27 cellular contexts compared by ENCODE assay signal in the genomic region with DNA sequence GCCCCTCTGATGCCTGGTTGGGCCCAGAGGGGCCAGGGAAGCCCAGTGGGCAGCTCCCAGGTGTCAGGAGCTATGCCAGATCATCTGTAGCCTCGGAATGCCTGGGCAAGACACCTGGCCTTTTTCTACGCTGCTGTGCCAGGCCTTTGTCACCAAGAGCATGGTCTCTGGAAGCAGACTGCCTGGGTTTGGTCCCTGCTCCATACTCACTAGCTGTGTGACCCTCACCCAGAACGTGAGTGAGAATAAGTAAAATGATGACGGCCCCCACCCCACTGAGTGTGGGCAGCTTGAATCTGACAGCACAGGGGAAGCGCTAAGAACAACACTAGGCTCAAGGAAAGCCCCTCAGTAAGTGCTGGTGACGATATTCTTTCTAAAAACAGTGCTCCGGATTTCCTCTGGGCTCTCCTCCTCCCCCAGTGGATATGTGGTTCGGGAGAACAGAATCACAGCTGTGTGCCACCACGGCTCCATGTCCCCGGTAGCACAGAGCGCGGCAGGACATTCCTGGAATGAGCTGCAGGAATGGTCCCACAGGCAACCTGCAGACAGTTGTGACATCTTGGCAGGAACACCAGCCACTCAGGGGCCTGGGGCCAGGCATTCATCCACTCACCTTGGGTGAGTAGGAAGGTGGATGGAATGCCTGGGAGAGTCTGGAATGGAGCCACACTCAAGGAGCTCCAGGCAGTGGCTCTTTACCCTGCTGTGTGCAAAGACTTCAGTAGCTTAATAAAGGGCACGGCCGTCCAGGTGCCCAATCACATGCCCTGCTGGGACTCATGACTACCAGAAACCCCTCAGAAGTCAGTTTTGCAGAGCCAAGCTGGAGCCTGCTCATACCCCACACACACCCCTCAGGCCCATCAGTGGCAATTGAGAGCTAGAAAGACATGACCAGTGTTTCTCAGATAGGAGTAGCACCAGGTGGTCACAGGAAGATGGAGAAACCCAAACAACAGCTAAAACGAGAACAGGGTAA.
A peak's percentile ranks its signal among the peaks of the same experiment; 100 is the strongest.
DNase-seq lines count a peak whose midpoint lies in the region; ATAC-seq and TF ChIP-seq lines count a peak whose summit lies in the region.
"Had no signal": no experiment of that assay in that cellular context is flagged by ENCODE, and none has a peak within 500 bp of the region (broad histone marks: within the 10 kb centered on the region; RNA-seq: fewer than 3 reads in every experiment).

No MANE protein-coding gene starts in this region.

- no peak overlapping the region for H3K18ac ChIP-seq in H9 (ENCODE audit: insufficient read length, low read depth, low read length)

- no peak for TF ChIP-seq CTCF in H9 (conservative IDR thresholded peaks at IDR 0.05)
- no peak for TF ChIP-seq CTCF in thyroid gland (IDR thresholded peaks at IDR 0.05)
- TF ChIP-seq CTCF in brain microvascular endothelial cell (IDR thresholded peaks at IDR 0.05; ENCODE audit: low read depth, low read length, missing control alignments), result no peak
- TF ChIP-seq CTCF in Calu3 (IDR thresholded peaks at IDR 0.05; ENCODE audit: unreplicated experiment), result no peak

- H3K4me2 ChIP-seq in H9 (ENCODE audit: insufficient read depth, insufficient read length, low read length), result no peak overlapping the region

- H3K4ac ChIP-seq in H9 (ENCODE audit: low read depth, low read length), result no peak overlapping the region

- H3K27me3 ChIP-seq in H9 (ENCODE audit: insufficient read depth, low read length) (no peaks in the 10 kb centered on the region), thyroid gland (no peaks in the 10 kb centered on the region), brain microvascular endothelial cell (replicated peaks) (no peaks in the 10 kb centered on the region)
- H3K27me3 ChIP-seq: tibial nerve had no signal

- H2AK5ac ChIP-seq in H9 (ENCODE audit: insufficient read length, low read length), result no peak overlapping the region

- CTCF ChIA-PET in Calu3 (lab: Charles Lee), result interaction anchor here (1.0 kb wide), 3 partner anchors 10 to 301 kb away, joined by 3 to 6 read pairs (median 3); no protein-coding TSS in a partner anchor

- no peaks in the 10 kb centered on the region for H3K79me1 ChIP-seq in H9 (ENCODE audit: insufficient read depth, low read depth, low read length, poor library complexity, severe bottlenecking)

- H2BK5ac ChIP-seq in H9 (ENCODE audit: insufficient read length, low read length), result no peak overlapping the region

- H3K4me3 Mint-ChIP-seq in H9 (no peak overlapping the region; a peak in 1 of 5 replicates), Calu3 (ENCODE audit: low read depth, unreplicated experiment) (no peak overlapping the region)
- H3K4me3 Mint-ChIP-seq: activated CD4-positive, alpha-beta T cell treated with anti-CD3 and anti-CD28 coated beads for 36 hours; activated CD8-positive, alpha-beta T cell treated with anti-CD3 and anti-CD28 coated beads, Interleukin-2, amount 10 ng/mL, durations not matched to agents 7 days and 5 days; activated naive CD8-positive, alpha-beta T cell; immature natural killer cell had no signal

- intact Hi-C loops in thyroid gland (cut with DNase I), result no loop called here
- intact Hi-C loops in Calu3 (cut with micrococcal nuclease; ENCODE audit: unreplicated experiment), result no loop called here

- no peak overlapping the region for H4K8ac ChIP-seq in H9 (replicated peaks; ENCODE audit: insufficient read length, low read depth, low read length)

- no peaks in the 10 kb centered on the region for H3K9me3 ChIP-seq in H9 (ENCODE audit: control insufficient read depth, low read depth, low read length)
- no peaks in the 10 kb centered on the region for H3K9me3 ChIP-seq in thyroid gland
- H3K9me3 ChIP-seq: neutrophil, tibial nerve had no signal

- no peaks in the 10 kb centered on the region for H3K23me2 ChIP-seq in H9 (ENCODE audit: insufficient read length, low read depth, low read length, poor library complexity, severe bottlenecking)

- no peak overlapping the region for H3T11ph ChIP-seq in H9 (ENCODE audit: low read length)

- no peak overlapping the region for H2BK12ac ChIP-seq in H9 (ENCODE audit: insufficient read length, low read depth, low read length)

- no peak overlapping the region for H2BK120ac ChIP-seq in H9 (ENCODE audit: low read depth, low read length, poor library complexity, severe bottlenecking)

- H2BK20ac ChIP-seq in H9 (ENCODE audit: low read depth, low read length, poor library complexity, severe bottlenecking), result no peak overlapping the region

- H2AFZ ChIP-seq in H9 (ENCODE audit: low read length), result no peak overlapping the region

- H3K9me3 Mint-ChIP-seq in H9, result peaks cover 3% of the 10 kb centered on the region in 2 experiments; a peak in 1 of 5 replicates
- no peaks in the 10 kb centered on the region for H3K9me3 Mint-ChIP-seq in Calu3 (ENCODE audit: low read depth, unreplicated experiment)
- H3K9me3 Mint-ChIP-seq: immature natural killer cell had no signal

- H3K14ac ChIP-seq in H9 (ENCODE audit: insufficient read depth, low read length), result no peak overlapping the region; the same call in 1 of the 2 replicates

- DNase-seq in H9, result peak; percentile 21
- DNase-seq in T47D (ENCODE audit: low read depth in 1 of 2, low spot score in 1 of 2), result peak; percentile 41 to 71
- DNase-seq in mesenteric fat pad (ENCODE audit: low spot score), result peak; percentile 35
- peak; percentile 57 to 75 for DNase-seq in thyroid gland
- DNase-seq in brain microvascular endothelial cell, result no peak
- no peak for DNase-seq in Calu3
- DNase-seq: activated CD4-positive, alpha-beta T cell treated with anti-CD3 and anti-CD28 coated beads for 36 hours; activated CD8-positive, alpha-beta T cell treated with anti-CD3 and anti-CD28 coated beads, Interleukin-2, amount 10 ng/mL, durations not matched to agents 7 days and 5 days; activated effector memory CD4-positive, alpha-beta T cell treated with anti-CD3 and anti-CD28 coated beads, Interleukin-2, amount 50 U/mL, for 16 hours; activated T-cell treated with anti-CD3 and anti-CD28 coated beads for 4 hours; anterior cingulate cortex; effector CD8-positive, alpha-beta T cell; immature natural killer cell; mesendoderm; NCI-H2029 treated with DMSO at 0.1 percent for 48 hours; NCI-H524 treated with DMSO at 0.1 percent for 48 hours; NK-92 treated with Interleukin-12 subunit alpha and Interleukin-12 subunit beta, amount 100 ng/mL, for 24 hours; Right ventricle myocardium superior; stimulated activated CD4-positive, alpha-beta T cell treated with anti-CD3 and anti-CD28 coated beads, Interleukin-4, amount 100 ng/mL, for 24 hours had no signal

- no peak overlapping the region for H2BK15ac ChIP-seq in H9 (ENCODE audit: low read depth, low read length)

- H3K23ac ChIP-seq in H9 (ENCODE audit: insufficient read length, low read depth, low read length), result no peak overlapping the region

- no peak overlapping the region for H3K56ac ChIP-seq in H9 (ENCODE audit: insufficient read length, low read depth, low read length)

- H3K4me1 Mint-ChIP-seq in H9, result peaks cover 30 to 45% of the 10 kb centered on the region in 2 experiments
- peaks cover 7% of the 10 kb centered on the region for H3K4me1 Mint-ChIP-seq in Calu3 (ENCODE audit: low read depth, unreplicated experiment)
- H3K4me1 Mint-ChIP-seq: activated CD4-positive, alpha-beta T cell treated with anti-CD3 and anti-CD28 coated beads for 36 hours; immature natural killer cell had no signal

- no peaks in the 10 kb centered on the region for H3K36me3 ChIP-seq in thyroid gland
- H3K36me3 ChIP-seq in brain microvascular endothelial cell (replicated peaks), result no peaks in the 10 kb centered on the region
- H3K36me3 ChIP-seq: neutrophil, tibial nerve had no signal

- no CpG with 5 or more reads among the region's 15 CpGs for WGBS in H9 (ENCODE audit: extremely low coverage, insufficient read length, low lambda C conversion rate)
- WGBS in thyroid gland, 2 donors, result 39 to 45% methylated on average over 10 to 15 of the region's 15 CpGs

- no peak overlapping the region for H4K5ac ChIP-seq in H9 (ENCODE audit: insufficient read length, low read depth, low read length)

- H3K27me3 Mint-ChIP-seq in H9 (ENCODE audit: low read depth) (peaks cover 16% of the 10 kb centered on the region; the same call in 1 of the 2 replicates), Calu3 (ENCODE audit: unreplicated experiment) (peaks cover 73% of the 10 kb centered on the region)

- no peak overlapping the region for H4K91ac ChIP-seq in H9 (ENCODE audit: insufficient read length, low read depth, low read length)

- no peak for ATAC-seq in GM19023 (IDR thresholded peaks at IDR 0.05; ENCODE audit: unreplicated experiment)
- ATAC-seq: activated CD4-positive, alpha-beta T cell treated with anti-CD3 and anti-CD28 coated beads for 36 hours; activated CD8-positive, alpha-beta T cell treated with anti-CD3 and anti-CD28 coated beads, Interleukin-2, amount 10 ng/mL, durations not matched to agents 7 days and 5 days; K562 had no signal

- no peak overlapping the region for H3K9ac ChIP-seq in H9 (ENCODE audit: extremely low read depth, insufficient read length, low read length)

- H3K4me1 ChIP-seq in H9 (ENCODE audit: insufficient read depth, low read length), result no peaks in the 10 kb centered on the region
- H3K4me1 ChIP-seq in thyroid gland, result no peaks in the 10 kb centered on the region
- H3K4me1 ChIP-seq: tibial nerve had no signal

- no peak for TF ChIP-seq POLR2A in thyroid gland (IDR thresholded peaks at IDR 0.05)

- H3K27ac ChIP-seq in H9 (ENCODE audit: insufficient read length, low read depth, low read length), result no peak overlapping the region
- no peak overlapping the region for H3K27ac ChIP-seq in thyroid gland
- H3K27ac ChIP-seq in brain microvascular endothelial cell, result no peak overlapping the region
- H3K27ac ChIP-seq: C4-2B, epithelial cell of prostate, neutrophil, tibial nerve had no signal

- no peak overlapping the region for H3K4me3 ChIP-seq in thyroid gland (replicated peaks in 1 of 3)
- no peak overlapping the region for H3K4me3 ChIP-seq in brain microvascular endothelial cell (ENCODE audit: low read depth, low read length)
- H3K4me3 ChIP-seq: K562, tibial nerve had no signal

- no peaks in the 10 kb centered on the region for H3K79me2 ChIP-seq in H9 (ENCODE audit: insufficient read depth, low read length)

- H3K36me3 Mint-ChIP-seq in H9 (ENCODE audit: insufficient read depth in 1 of 3, low read depth in 3 of 3) (no peaks in the 10 kb centered on the region), Calu3 (ENCODE audit: insufficient read depth, unreplicated experiment) (no peaks in the 10 kb centered on the region)
- H3K36me3 Mint-ChIP-seq: activated naive CD8-positive, alpha-beta T cell; immature natural killer cell had no signal

- H3K27ac Mint-ChIP-seq in H9 (no peak overlapping the region), Calu3 (ENCODE audit: unreplicated experiment) (no peak overlapping the region)
- H3K27ac Mint-ChIP-seq: activated CD4-positive, alpha-beta T cell treated with anti-CD3 and anti-CD28 coated beads for 36 hours; activated CD8-positive, alpha-beta T cell treated with anti-CD3 and anti-CD28 coated beads, Interleukin-2, amount 10 ng/mL, durations not matched to agents 7 days and 5 days; activated naive CD8-positive, alpha-beta T cell; immature natural killer cell; progenitor cell of endocrine pancreas had no signal

- no TSS peak for BruUV-seq in Calu3 (replicated peaks; lab: Mats Ljungman, UMichigan)

- no peaks in the 10 kb centered on the region for H4K20me1 ChIP-seq in H9 (ENCODE audit: control insufficient read depth, insufficient read depth, insufficient read length)

- in situ Hi-C loops in T47D (cut with HindIII; ENCODE audit: low pct_unique_long_range_greater_than_20kb, low sequenced_read_pairs), result no loop called here
- in situ Hi-C loops in brain microvascular endothelial cell (cut with HindIII; ENCODE audit: low pct_ligation_motif_present, low sequenced_read_pairs), result no loop called here

Comparison
In these comparisons a context has a peak if more than half of its experiments do, and no peak if none do; other contexts are left out.
1. DNase-seq: peak in H9 (single experiment), T47D (2 of 2), mesenteric fat pad (single experiment) and thyroid gland (2 of 2); none in brain microvascular endothelial cell (single experiment) and Calu3 (single experiment).